23 cellular contexts compared by ENCODE assay signal in genomic region chr5:54187694-54188093, GRCh38.
DNase-seq lines count a peak whose midpoint lies in the region; ATAC-seq and TF ChIP-seq lines count a peak whose summit lies in the region.
"Had no signal": no experiment of that assay in that cellular context is flagged by ENCODE, and none has a peak within 500 bp of the region (broad histone marks: within the 10 kb centered on the region; RNA-seq: fewer than 3 reads in every experiment).

No MANE protein-coding gene starts in this region.

- H4K20me1 ChIP-seq in SU-DHL-6 (ENCODE audit: low read depth, low read length) (no peaks in the 10 kb centered on the region), GM23248 (ENCODE audit: insufficient read depth) (no peaks in the 10 kb centered on the region)

- H3K9me2 ChIP-seq in SU-DHL-6 (replicated peaks; ENCODE audit: insufficient read depth, low read length) (no peaks in the 10 kb centered on the region), GM23248 (ENCODE audit: insufficient read depth) (no peaks in the 10 kb centered on the region)

- no peaks in the 10 kb centered on the region for H3K79me2 ChIP-seq in SU-DHL-6 (ENCODE audit: insufficient read depth, low read length)
- no peaks in the 10 kb centered on the region; the same call in 1 of the 2 replicates for H3K79me2 ChIP-seq in GM23248 (ENCODE audit: insufficient read depth)

- TF ChIP-seq CTCF in SU-DHL-6 (IDR thresholded peaks at IDR 0.05; ENCODE audit: insufficient read depth, low read length, poor library complexity, severe bottlenecking) (no peak), nephron (IDR thresholded peaks at IDR 0.05; ENCODE audit: unreplicated experiment in 3 of 3) (no peak)

- H3K9me3 Mint-ChIP-seq in nephron = peaks cover 2% of the 10 kb centered on the region
- H3K9me3 Mint-ChIP-seq in naive thymus-derived CD8-positive, alpha-beta T cell = peaks cover 0 to 4% (median 0%) of the 10 kb centered on the region in 9 donors

- in situ Hi-C loops in GM23248 (cut with MboI) = no loop called here

- H3K27ac ChIP-seq in HUES64 (ENCODE audit: low read depth, low read length) (peak overlapping the region; percentile 36; the same call in 1 of the 2 replicates), SU-DHL-6 (ENCODE audit: low read depth, low read length) (no peak overlapping the region), GM23248 (no peak overlapping the region)
- H3K27ac ChIP-seq: BLaER1, PC-9, SJSA1 had no signal

- peak overlapping the region in 2 of 3 experiments; percentile 14 to 20 for H3K27ac Mint-ChIP-seq in nephron
- peak overlapping the region in 1 of 10 donors; percentile 3 for H3K27ac Mint-ChIP-seq in naive thymus-derived CD8-positive, alpha-beta T cell
- H3K27ac Mint-ChIP-seq: CD4-positive, CD25-positive, alpha-beta regulatory T cell; T-cell had no signal

- no peaks in the 10 kb centered on the region for H3K27me3 Mint-ChIP-seq in nephron (ENCODE audit: low read depth)
- no peaks in the 10 kb centered on the region for H3K27me3 Mint-ChIP-seq in naive thymus-derived CD8-positive, alpha-beta T cell
- H3K27me3 Mint-ChIP-seq: CD4-positive, CD25-positive, alpha-beta regulatory T cell; T-cell had no signal

- no peak overlapping the region for H3K4me3 Mint-ChIP-seq in nephron
- no peak overlapping the region for H3K4me3 Mint-ChIP-seq in naive thymus-derived CD8-positive, alpha-beta T cell
- H3K4me3 Mint-ChIP-seq: T-cell had no signal

- H3K4me3 ChIP-seq in HUES64 (ENCODE audit: low read length) (no peak overlapping the region), SU-DHL-6 (ENCODE audit: insufficient read depth, low read length, poor library complexity, severe bottlenecking) (no peak overlapping the region), GM23248 (no peak overlapping the region)
- H3K4me3 ChIP-seq: BLaER1, K562, PC-9, SJSA1 had no signal

- no peaks in the 10 kb centered on the region for H3K9me3 ChIP-seq in HUES64 (ENCODE audit: insufficient read depth, low read depth, low read length)
- no peaks in the 10 kb centered on the region for H3K9me3 ChIP-seq in SU-DHL-6 (ENCODE audit: insufficient read depth, low read length)
- H3K9me3 ChIP-seq in GM23248 (ENCODE audit: low read depth) = no peaks in the 10 kb centered on the region
- H3K9me3 ChIP-seq: BLaER1, SJSA1 had no signal

- DNase-seq in NCI-H2029 treated with DMSO at 0.1 percent for 48 hours (lab: John Stamatoyannopoulos, UW) (peak; percentile 81), NCI-H2029 (lab: John Stamatoyannopoulos, UW) (no peak), GM23248 (no peak), SIG-M5 treated with dmso at 0.1 percent for 504 hours (lab: John Stamatoyannopoulos, UW; ENCODE audit: unreplicated experiment) (no peak)
- DNase-seq in naive thymus-derived CD8-positive, alpha-beta T cell = no peak
- DNase-seq: CD4-positive, CD25-positive, alpha-beta regulatory T cell; DMS153; Kasumi-1; MV-4-11; NCI-H1105; NCI-H1436 treated with DMSO at 0.1 percent for 48 hours; NCI-H2081 treated with DMSO at 0.1 percent for 48 hours; NCI-H524; NCI-H82; NK-92 treated with Interleukin-12 subunit alpha and Interleukin-12 subunit beta, amount 100 ng/mL, for 24 hours; PC-9; T-cell had no signal

- no peaks in the 10 kb centered on the region for H3F3A ChIP-seq in SU-DHL-6 (ENCODE audit: insufficient read depth)
- H3F3A ChIP-seq in GM23248 (ENCODE audit: insufficient read depth) = no peaks in the 10 kb centered on the region

- H3K9ac ChIP-seq in HUES64 (ENCODE audit: low read depth, low read length) = no peak overlapping the region
- H3K9ac ChIP-seq in SU-DHL-6 (ENCODE audit: low read length) = no peak overlapping the region
- no peak overlapping the region for H3K9ac ChIP-seq in GM23248
- H3K9ac ChIP-seq: BLaER1 had no signal

- H3K36me3 Mint-ChIP-seq in nephron (ENCODE audit: low read depth) = peaks cover 3% of the 10 kb centered on the region
- peaks cover 4 to 17% (median 6%) of the 10 kb centered on the region in 3 donors for H3K36me3 Mint-ChIP-seq in naive thymus-derived CD8-positive, alpha-beta T cell

- peaks cover 27% of the 10 kb centered on the region for H3K4me1 Mint-ChIP-seq in nephron
- peaks cover 9 to 22% (median 10%) of the 10 kb centered on the region in 4 donors for H3K4me1 Mint-ChIP-seq in naive thymus-derived CD8-positive, alpha-beta T cell

- H3K4me2 ChIP-seq in SU-DHL-6 (ENCODE audit: low read depth, low read length, poor library complexity, severe bottlenecking) (peak overlapping the region; percentile 34), GM23248 (ENCODE audit: unreplicated experiment) (no peak overlapping the region)
- H3K4me2 ChIP-seq: BLaER1, PC-9 had no signal

- peaks cover 25% of the 10 kb centered on the region for H3K4me1 ChIP-seq in HUES64 (ENCODE audit: insufficient read depth, low read length)
- H3K4me1 ChIP-seq in GM23248 (ENCODE audit: insufficient read depth) = no peaks in the 10 kb centered on the region
- H3K4me1 ChIP-seq: BLaER1, SJSA1 had no signal

- H3K36me3 ChIP-seq in HUES64 (ENCODE audit: insufficient read depth, low read length) = no peaks in the 10 kb centered on the region
- no peaks in the 10 kb centered on the region for H3K36me3 ChIP-seq in SU-DHL-6 (ENCODE audit: low read length)
- H3K36me3 ChIP-seq in GM23248 (ENCODE audit: low read depth) = no peaks in the 10 kb centered on the region
- H3K36me3 ChIP-seq: BLaER1, SJSA1 had no signal

- H2AFZ ChIP-seq in SU-DHL-6 (ENCODE audit: low read depth, low read length, severe bottlenecking) (no peak overlapping the region), GM23248 (no peak overlapping the region)
- H2AFZ ChIP-seq: PC-9 had no signal

- no peak for ATAC-seq in naive thymus-derived CD8-positive, alpha-beta T cell
- ATAC-seq: K562, T-cell had no signal

- POLR2A ChIA-PET in naive thymus-derived CD8-positive, alpha-beta T cell (lab: Charles Lee) = no interaction called here

- H3K27me3 ChIP-seq in HUES64 (ENCODE audit: insufficient read depth, low read length) (no peaks in the 10 kb centered on the region), SU-DHL-6 (ENCODE audit: low read length) (no peaks in the 10 kb centered on the region), GM23248 (replicated peaks; ENCODE audit: insufficient read depth) (no peaks in the 10 kb centered on the region)
- H3K27me3 ChIP-seq: BLaER1, SJSA1 had no signal
